ENCODE assay signal across 8 cellular contexts in genomic region chr16:75647138-75647491, GRCh38. TPM values are rescaled to one million over a fixed set of nuclear protein-coding genes. Genes with fewer than 3 reads are reported as not detected.
DNase-seq lines count a peak whose midpoint lies in the region; ATAC-seq and TF ChIP-seq lines count a peak whose summit lies in the region.

No MANE protein-coding gene starts in this region.

- TF ChIP-seq CTCF in Panc1 (IDR thresholded peaks at IDR 0.05) (no peak), esophagus muscularis mucosa (IDR thresholded peaks at IDR 0.05) (no peak), osteocyte (IDR thresholded peaks at IDR 0.05) (no peak)

- TF ChIP-seq POLR2A in GM18505 (IDR thresholded peaks at IDR 0.05; ENCODE audit: borderline replicate concordance, extremely low read depth, insufficient read depth, insufficient read length), result no peak
- TF ChIP-seq POLR2A in esophagus muscularis mucosa (IDR thresholded peaks at IDR 0.05; ENCODE audit: low read depth), result no peak

- H3K4me3 ChIP-seq in Panc1 (ENCODE audit: low read depth in 2 of 2, low read length in 2 of 2) (peak overlapping the region; percentile 96 to 98), esophagus muscularis mucosa (peak overlapping the region; percentile 72 to 96 (median 90))

- BruUV-seq in Panc1 (replicated peaks; lab: Mats Ljungman, UMichigan), result TSS peak; percentile 85

- peak overlapping the region; percentile 93 for H3K27ac Mint-ChIP-seq in osteocyte (ENCODE audit: unreplicated experiment)

- in situ Hi-C loops in Panc1 (cut with HindIII; ENCODE audit: low pct_unique_long_range_greater_than_20kb, low sequenced_read_pairs), result no loop called here

- H3K27me3 ChIP-seq in Panc1 (ENCODE audit: control insufficient read depth, insufficient read depth, low read length) (no peaks in the 10 kb centered on the region), esophagus muscularis mucosa (no peaks in the 10 kb centered on the region)

- H3K36me3 ChIP-seq in Panc1 (ENCODE audit: control insufficient read depth, insufficient read depth, low read length) (peaks cover 22% of the 10 kb centered on the region), esophagus muscularis mucosa (peaks cover 0 to 33% (median 14%) of the 10 kb centered on the region in 4 donors)

- H3K9me3 ChIP-seq in Panc1 (ENCODE audit: control insufficient read depth, insufficient read depth, low read depth, low read length) (no peaks in the 10 kb centered on the region), esophagus muscularis mucosa (no peaks in the 10 kb centered on the region)

- intact Hi-C loops in Panc1 (cut with micrococcal nuclease; ENCODE audit: unreplicated experiment) (loop anchor here (10.0 kb wide), 1 partner anchor 118 kb away; no protein-coding TSS in a partner anchor), esophagus muscularis mucosa (cut with DNase I) (loop anchor here (10.0 kb wide), 1 partner anchor 92 kb away; the partner anchor contains the start of gene TMEM231)

- H3K4me1 ChIP-seq in Panc1 (ENCODE audit: control insufficient read depth, insufficient read depth, low read length) (peaks cover 9% of the 10 kb centered on the region), esophagus muscularis mucosa (peaks cover 48 to 69% (median 54%) of the 10 kb centered on the region in 4 donors)

- POLR2A ChIA-PET in Panc1 (lab: Charles Lee), result interaction anchor here (0.5 to 0.6 kb wide), 2 partner anchors 119 to 130 kb away, joined by 4 read pairs; no protein-coding TSS in a partner anchor

- H3K4me1 Mint-ChIP-seq in osteocyte (ENCODE audit: unreplicated experiment), result peaks cover 50% of the 10 kb centered on the region

- TF ChIP-seq EP300 in esophagus muscularis mucosa (IDR thresholded peaks at IDR 0.05), result no peak

- CTCF ChIA-PET in Panc1 (lab: Charles Lee), result no interaction called here

- peak overlapping the region; percentile 92 for H3K4me3 Mint-ChIP-seq in osteocyte (ENCODE audit: unreplicated experiment)

- peaks cover 10% of the 10 kb centered on the region for H3K36me3 Mint-ChIP-seq in osteocyte (ENCODE audit: unreplicated experiment)

- no peaks in the 10 kb centered on the region for H3K9me3 Mint-ChIP-seq in osteocyte (ENCODE audit: unreplicated experiment)

- DNase-seq in Panc1 (ENCODE audit: low read depth, low spot score), result no peak
- no peak for DNase-seq in esophagus muscularis mucosa (ENCODE audit: extremely low spot score)
- DNase-seq in osteocyte (ENCODE audit: extremely low spot score, unreplicated experiment), result no peak
- no peak for DNase-seq in NK-92 (lab: John Stamatoyannopoulos, UW; ENCODE audit: unreplicated experiment)
- no peak for DNase-seq in anterior cingulate cortex (lab: John Stamatoyannopoulos, UW)
- no peak for DNase-seq in NCI-H524 (lab: John Stamatoyannopoulos, UW)

- peak overlapping the region; percentile 97 for H3K27ac ChIP-seq in Panc1 (ENCODE audit: low read length)
- peak overlapping the region; percentile 92 to 99 (median 96) for H3K27ac ChIP-seq in esophagus muscularis mucosa (replicated peaks in 1 of 4)

- 0% methylated on average over 11 of the region's 17 CpGs for whole genome bisulfite sequencing in esophagus muscularis mucosa

- H3K27me3 Mint-ChIP-seq in osteocyte (ENCODE audit: unreplicated experiment), result no peaks in the 10 kb centered on the region

- ATAC-seq in GM18505 (IDR thresholded peaks at IDR 0.05; ENCODE audit: unreplicated experiment), result peak; percentile 22
- peak; percentile 15 for ATAC-seq in HG02571 (IDR thresholded peaks at IDR 0.05; ENCODE audit: unreplicated experiment)
- peak; percentile 56 for ATAC-seq in Panc1

RNA-seq across cellular contexts. Expression of gene KARS1, which starts 0.3 kb away (rescaled TPM):
- 119 TPM for total RNA-seq in Panc1 (2021; ENCODE audit: unreplicated experiment)
- 97.6 TPM for polyA plus RNA-seq in Panc1 (2012; ENCODE audit: insufficient read length)
- total RNA-seq in esophagus muscularis mucosa, result 100 to 1,000 TPM in 3 of 4 donors, 10 to 100 TPM in 1; 95.1 to 120 (median 102) TPM
- total RNA-seq in osteocyte, result 104 and 108 TPM in 2 replicates

RNA-seq across cellular contexts. Expression of gene TERF2IP, which starts 0.5 kb away (rescaled TPM):
- total RNA-seq in Panc1 (2021; ENCODE audit: unreplicated experiment) (23.3 TPM), esophagus muscularis mucosa (10 to 100 TPM; 62.3 to 83.7 (median 64.1) TPM), osteocyte (65.8 and 66.4 TPM in 2 replicates)
- 20.9 TPM for polyA plus RNA-seq in Panc1 (2012; ENCODE audit: insufficient read length)

RNA-seq across cellular contexts. Expression of gene ADAT1, which starts 24.0 kb away (rescaled TPM):
- total RNA-seq in Panc1 (2021; ENCODE audit: unreplicated experiment) (46.8 TPM), esophagus muscularis mucosa (10 to 100 TPM; 17.0 to 33.6 (median 22.7) TPM), osteocyte (55.0 and 55.9 TPM in 2 replicates)
- 26.9 TPM for polyA plus RNA-seq in Panc1 (2012; ENCODE audit: insufficient read length)

RNA-seq across cellular contexts. Expression of gene CPHXL2, which starts 29.7 kb away (rescaled TPM):
- total RNA-seq in Panc1 (2021; ENCODE audit: unreplicated experiment) (not detected), esophagus muscularis mucosa (not detected), osteocyte (not detected in 2 replicates)
- not detected for polyA plus RNA-seq in Panc1 (2012; ENCODE audit: insufficient read length)

RNA-seq across cellular contexts. Expression of gene DUXB, which starts 54.1 kb away (rescaled TPM):
- total RNA-seq in Panc1 (2021; ENCODE audit: unreplicated experiment), result not detected
- polyA plus RNA-seq in Panc1 (2012; ENCODE audit: insufficient read length), result not detected
- not detected for total RNA-seq in esophagus muscularis mucosa
- total RNA-seq in osteocyte, result not detected in 2 replicates
